In the genomic region with DNA sequence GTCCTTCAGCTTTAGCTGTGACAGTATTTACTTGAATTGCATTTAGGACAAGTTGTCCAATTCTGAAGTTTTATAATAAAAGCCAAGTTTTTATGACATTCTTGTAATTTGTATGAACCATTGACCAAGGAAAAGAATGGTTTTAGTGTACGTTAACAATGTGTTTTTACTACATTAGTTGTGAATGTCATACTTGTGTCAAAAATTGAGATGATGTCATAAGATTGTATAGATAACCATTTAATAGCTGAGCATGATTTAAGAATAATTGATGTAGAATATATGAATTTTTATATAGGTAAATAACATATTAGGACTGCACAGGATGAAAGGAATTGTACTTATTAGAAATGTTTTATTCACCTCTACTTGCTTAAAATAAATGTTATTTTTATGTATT, we compare ENCODE assay signal across 29 cellular contexts.
"Had no signal": no experiment of that assay in that cellular context is flagged by ENCODE, and none has a peak within 500 bp of the region (broad histone marks: within the 10 kb centered on the region; RNA-seq: fewer than 3 reads in every experiment).

No MANE protein-coding gene starts in this region.

- DNase-seq: naive thymus-derived CD8-positive, alpha-beta T cell; nephron progenitor cell; nucleus accumbens; posterior cingulate gyrus; psoas muscle; right cardiac atrium; spleen; stimulated activated CD4-positive, alpha-beta T cell treated with anti-CD3 and anti-CD28 coated beads, Interleukin-12 subunit alpha, Interleukin-12 subunit beta, amount 100 ng/mL, for 4 hours; stimulated activated CD4-positive, alpha-beta T cell treated with anti-CD3 and anti-CD28 coated beads, Interleukin-1b, Interleukin-23, amount 100 ng/mL, for 48 hours; stimulated activated CD4-positive, alpha-beta T cell treated with anti-CD3 and anti-CD28 coated beads, Interleukin-4, amount 100 ng/mL, for 1 hour; stimulated activated CD4-positive, alpha-beta T cell treated with anti-CD3 and anti-CD28 coated beads, Interleukin-4, amount 100 ng/mL, for 4 hours; stimulated activated CD8-positive, alpha-beta memory T cell treated with anti-CD3 and anti-CD28 coated beads, Interleukin-4, amount 100 ng/mL, for 48 hours; stimulated activated naive CD4-positive, alpha-beta T cell; stimulated activated naive CD8-positive, alpha-beta T cell treated with anti-CD3 and anti-CD28 coated beads, Interleukin-15, amount 100 ng/mL, for 72 hours; stimulated activated naive CD8-positive, alpha-beta T cell treated with anti-CD3 and anti-CD28 coated beads, Interleukin-15, Interleukin-2, amounts not matched to agents 100 U/mL and 50 U/mL, for 24 hours; substantia nigra; testis; tibial artery; transverse colon; upper lobe of right lung; uterus had no signal

- H3K27ac ChIP-seq: neutrophil, parathyroid adenoma, psoas muscle, skin epidermis, spleen, suprapubic skin, testis, tibial artery, transverse colon, upper lobe of right lung, uterus had no signal

- H3K4me3 ChIP-seq: psoas muscle, skin epidermis, smooth muscle cell, spleen, suprapubic skin, testis, tibial artery, transverse colon, upper lobe of right lung, uterus had no signal

- H3K4me1 ChIP-seq: parathyroid adenoma, psoas muscle, spleen, suprapubic skin, testis, tibial artery, transverse colon, upper lobe of right lung, uterus had no signal

- ATAC-seq: naive thymus-derived CD8-positive, alpha-beta T cell; natural killer cell treated with Interleukin-12 subunit alpha and Interleukin-12 subunit beta and Interleukin-15 and Interleukin-18, amount 100 ng/mL, for 72 hours; psoas muscle; right cardiac atrium; sciatic nerve; stimulated activated memory B cell treated with anti-CD40 and anti-IgM and Interleukin-4, amounts not matched to agents 10 μg/mL and 1 μg/mL and 100 μg/mL, for 72 hours; stimulated activated naive CD8-positive, alpha-beta T cell treated with anti-CD3 and anti-CD28 coated beads, Interleukin-15, amount 100 ng/mL, for 72 hours; stimulated activated naive CD8-positive, alpha-beta T cell treated with anti-CD3 and anti-CD28 coated beads, Interleukin-15, Interleukin-2, amounts not matched to agents 100 U/mL and 50 U/mL, for 24 hours; upper lobe of right lung had no signal

- H3K9me3 ChIP-seq: neutrophil, psoas muscle, spleen, suprapubic skin, testis, tibial artery, transverse colon, upper lobe of right lung, uterus had no signal

- H3K4me2 ChIP-seq: smooth muscle cell had no signal
